ENCODE assay signal across 19 cellular contexts in the genomic region with DNA sequence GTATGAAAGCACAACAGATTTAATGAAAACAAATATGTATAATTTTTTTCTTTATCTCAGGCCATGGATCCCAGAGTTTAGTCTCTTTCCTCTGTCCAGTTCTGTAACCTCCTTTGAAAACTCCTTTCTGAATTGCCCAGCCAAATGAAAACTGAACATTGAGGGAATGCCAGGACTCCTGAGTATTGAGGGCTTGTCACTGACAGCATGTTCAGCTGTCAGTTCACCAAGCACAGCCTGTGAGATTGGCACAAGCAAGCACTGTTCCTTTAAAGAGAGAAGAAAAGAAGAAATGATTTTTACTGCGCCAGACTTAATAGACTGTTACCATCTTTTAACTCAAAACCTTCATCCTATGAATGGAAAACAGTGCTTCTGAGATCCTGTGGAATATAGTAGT.
"Had no signal": no experiment of that assay in that cellular context is flagged by ENCODE, and none has a peak within 500 bp of the region (broad histone marks: within the 10 kb centered on the region; RNA-seq: fewer than 3 reads in every experiment).

No MANE protein-coding gene starts in this region.

- H3K27me3 ChIP-seq: colonic mucosa, neutrophil had no signal

- H3K27me3 Mint-ChIP-seq: activated B cell treated with CpG ODN at 0.5 μM for 24 hours; activated CD8-positive, alpha-beta T cell treated with anti-CD3 and anti-CD28 coated beads for 36 hours; activated naive CD4-positive, alpha-beta T cell treated with anti-CD3 and anti-CD28 coated beads, Interleukin-2, amount 50 U/mL, for 24 hours; natural killer cell treated with Interleukin-12 subunit alpha and Interleukin-12 subunit beta and Interleukin-15 and Interleukin-18, amount 100 ng/mL, for 72 hours had no signal

- H3K4me3 Mint-ChIP-seq: activated B cell treated with CpG ODN at 0.5 μM for 24 hours; activated CD8-positive, alpha-beta T cell treated with anti-CD3 and anti-CD28 coated beads for 36 hours; activated naive CD4-positive, alpha-beta T cell treated with anti-CD3 and anti-CD28 coated beads, Interleukin-2, amount 50 U/mL, for 24 hours; activated T-cell treated with anti-CD3 and anti-CD28 coated beads, Interleukin-2, amount 50 U/mL, for 4 hours; natural killer cell treated with Interleukin-12 subunit alpha and Interleukin-12 subunit beta and Interleukin-15 and Interleukin-18, amount 100 ng/mL, for 72 hours had no signal

- DNase-seq: activated B cell treated with CpG ODN at 0.5 μM for 24 hours; activated CD4-positive, alpha-beta T cell treated with anti-CD3 and anti-CD28 coated beads for 4 hours; activated CD8-positive, alpha-beta T cell treated with anti-CD3 and anti-CD28 coated beads for 36 hours; activated gamma-delta T cell; activated T-cell treated with anti-CD3 and anti-CD28 coated beads, Interleukin-2, amount 50 U/mL, for 4 hours; colonic mucosa; erythroblast; foreskin melanocyte; mesendoderm; stimulated activated CD4-positive, alpha-beta T cell treated with anti-CD3 and anti-CD28 coated beads, Interleukin-12 subunit alpha, Interleukin-12 subunit beta, amount 100 ng/mL, for 4 hours; stimulated activated CD4-positive, alpha-beta T cell treated with anti-CD3 and anti-CD28 coated beads, Interleukin-1b, Interleukin-23, amount 100 ng/mL, for 48 hours; stimulated activated CD8-positive, alpha-beta memory T cell treated with anti-CD3 and anti-CD28 coated beads, Interleukin-4, amount 100 ng/mL, for 48 hours; stimulated activated naive CD8-positive, alpha-beta T cell treated with anti-CD3 and anti-CD28 coated beads, Interleukin-15, Interleukin-2, amounts not matched to agents 100 U/mL and 50 U/mL, for 24 hours; trophoblast cell had no signal

- H3K27ac ChIP-seq: colonic mucosa, neutrophil, parathyroid adenoma, SK-N-MC had no signal

- H3K36me3 ChIP-seq: colonic mucosa had no signal

- H3K4me1 Mint-ChIP-seq: activated B cell treated with CpG ODN at 0.5 μM for 24 hours had no signal

- H3K4me1 ChIP-seq: colonic mucosa, parathyroid adenoma had no signal

- H3K27ac Mint-ChIP-seq: activated B cell treated with CpG ODN at 0.5 μM for 24 hours; activated naive CD4-positive, alpha-beta T cell treated with anti-CD3 and anti-CD28 coated beads, Interleukin-2, amount 50 U/mL, for 24 hours; natural killer cell treated with Interleukin-12 subunit alpha and Interleukin-12 subunit beta and Interleukin-15 and Interleukin-18, amount 100 ng/mL, for 72 hours had no signal

- ATAC-seq: activated CD8-positive, alpha-beta T cell treated with anti-CD3 and anti-CD28 coated beads for 36 hours; activated T-cell treated with anti-CD3 and anti-CD28 coated beads, Interleukin-2, amount 50 U/mL, for 4 hours; natural killer cell treated with Interleukin-12 subunit alpha and Interleukin-12 subunit beta and Interleukin-15 and Interleukin-18, amount 100 ng/mL, for 72 hours; stimulated activated naive CD8-positive, alpha-beta T cell treated with anti-CD3 and anti-CD28 coated beads, Interleukin-15, Interleukin-2, amounts not matched to agents 100 U/mL and 50 U/mL, for 24 hours had no signal

- H3K9me3 ChIP-seq: colonic mucosa, neutrophil had no signal

- H3K9me3 Mint-ChIP-seq: activated B cell treated with CpG ODN at 0.5 μM for 24 hours; activated CD8-positive, alpha-beta T cell treated with anti-CD3 and anti-CD28 coated beads for 36 hours; activated naive CD4-positive, alpha-beta T cell treated with anti-CD3 and anti-CD28 coated beads, Interleukin-2, amount 50 U/mL, for 24 hours; activated T-cell treated with anti-CD3 and anti-CD28 coated beads, Interleukin-2, amount 50 U/mL, for 4 hours; natural killer cell treated with Interleukin-12 subunit alpha and Interleukin-12 subunit beta and Interleukin-15 and Interleukin-18, amount 100 ng/mL, for 72 hours had no signal

- H3K4me3 ChIP-seq: colonic mucosa, SK-N-MC had no signal
